In genomic region chr1:152906023-152906565, GRCh38 we compare ENCODE assay signal across 13 cellular contexts. TPM values are rescaled to one million over a fixed set of nuclear protein-coding genes. Genes with fewer than 3 reads are reported as not detected.
DNase-seq lines count a peak whose midpoint lies in the region; TF ChIP-seq lines count a peak whose summit lies in the region.
"Had no signal": no experiment of that assay in that cellular context is flagged by ENCODE, and none has a peak within 500 bp of the region (broad histone marks: within the 10 kb centered on the region; RNA-seq: fewer than 3 reads in every experiment).

No MANE protein-coding gene starts in this region.

- H3K9ac ChIP-seq in GM23248 = peak overlapping the region; percentile 68

- in situ Hi-C loops in GM23248 (cut with MboI) = no loop called here

- H3K27ac ChIP-seq in GM23248 = peak overlapping the region; percentile 92
- H3K27ac ChIP-seq in suprapubic skin = peak overlapping the region; percentile 70

- no peak for TF ChIP-seq POLR2A in suprapubic skin (IDR thresholded peaks at IDR 0.05)

- H3K4me1 ChIP-seq in GM23248 (ENCODE audit: insufficient read depth) (peaks cover 37% of the 10 kb centered on the region), suprapubic skin (peaks cover 48% of the 10 kb centered on the region)

- WGBS in GM23248 (ENCODE audit: low coverage in 1 of 2, low lambda C conversion rate in 2 of 2, missing lambda C conversion rate in 2 of 2), 2 experiments = 0 to 1% methylated on average over 5 of the region's 5 CpGs
- WGBS in suprapubic skin = 29% methylated on average over 5 of the region's 5 CpGs

- no peak for TF ChIP-seq CTCF in suprapubic skin (IDR thresholded peaks at IDR 0.05)

- no peaks in the 10 kb centered on the region for H3K9me2 ChIP-seq in GM23248 (ENCODE audit: insufficient read depth)

- peak overlapping the region; percentile 62 for H3K4me2 ChIP-seq in GM23248 (ENCODE audit: unreplicated experiment)

- H3K27me3 ChIP-seq in GM23248 (replicated peaks; ENCODE audit: insufficient read depth) = no peaks in the 10 kb centered on the region
- peaks cover 7% of the 10 kb centered on the region for H3K27me3 ChIP-seq in suprapubic skin

- TF ChIP-seq EP300 in suprapubic skin (IDR thresholded peaks at IDR 0.05) = no peak

- H3K4me3 ChIP-seq in GM23248 (peak overlapping the region; percentile 42), suprapubic skin (no peak overlapping the region)

- H3F3A ChIP-seq in GM23248 (ENCODE audit: insufficient read depth) = peaks cover 21% of the 10 kb centered on the region

- H3K9me3 ChIP-seq in GM23248 (ENCODE audit: low read depth) = no peaks in the 10 kb centered on the region
- no peaks in the 10 kb centered on the region for H3K9me3 ChIP-seq in suprapubic skin

- no peaks in the 10 kb centered on the region for H3K36me3 ChIP-seq in GM23248 (ENCODE audit: low read depth)
- H3K36me3 ChIP-seq in suprapubic skin = no peaks in the 10 kb centered on the region

- no peaks in the 10 kb centered on the region for H4K20me1 ChIP-seq in GM23248 (ENCODE audit: insufficient read depth)

- H2AFZ ChIP-seq in GM23248 = peak overlapping the region; percentile 61

- H3K79me2 ChIP-seq in GM23248 (ENCODE audit: insufficient read depth) = no peaks in the 10 kb centered on the region

- DNase-seq in GM23248 = peak; percentile 97
- DNase-seq in RPMI7951 (ENCODE audit: low read depth) = peak; percentile 82
- peak; percentile 89 for DNase-seq in fibroblast of peridontal ligament (ENCODE audit: extremely low read depth)
- no peak for DNase-seq in suprapubic skin (ENCODE audit: low spot score in 2 of 2)
- no peak for DNase-seq in superior temporal gyrus (ENCODE audit: extremely low spot score)
- DNase-seq in activated naive CD4-positive, alpha-beta T cell (lab: John Stamatoyannopoulos, UW) = no peak
- DNase-seq in T-helper 9 cell = no peak
- DNase-seq: DMS79 treated with DMSO at 0.1 percent for 48 hours, head of caudate nucleus, NCI-H2081 had no signal

RNA-seq across cellular contexts. Expression of gene IVL, which starts 2.3 kb away (rescaled TPM):
- 0.76 and 1.1 TPM in 2 replicates for total RNA-seq in GM23248 (2014; rRNA removed; shearing (Covaris generic))
- 0.68 and 1.2 TPM in 2 replicates for polyA plus RNA-seq in GM23248 (2016; fragmentation: Nextera tagmentation; extraction: Ambion mirVana)
- not detected in 2 replicates for total RNA-seq in RPMI7951 (2014; rRNA removed; shearing (Covaris generic))
- total RNA-seq in suprapubic skin = 100 to 1,000 TPM in 3 of 4 donors, 10 to 100 TPM in 1; 50.2 to 213 (median 138) TPM
- total RNA-seq: activated T-helper 17 cell treated with anti-CD3 and anti-CD28 coated beads, Interleukin-2, amount 50 U/mL, for 72 hours; chondrocyte; mesenteric fat pad had no signal

RNA-seq across cellular contexts. Expression of gene SMCP, which starts 28.0 kb away (rescaled TPM):
- not detected in 2 replicates for total RNA-seq in GM23248 (2014; rRNA removed; shearing (Covaris generic))
- not detected in 2 replicates for polyA plus RNA-seq in GM23248 (2016; fragmentation: Nextera tagmentation; extraction: Ambion mirVana)
- total RNA-seq in RPMI7951 (2014; rRNA removed; shearing (Covaris generic)) = not detected in 2 replicates
- not detected for total RNA-seq in suprapubic skin
- total RNA-seq: activated T-helper 17 cell treated with anti-CD3 and anti-CD28 coated beads, Interleukin-2, amount 50 U/mL, for 72 hours; chondrocyte; mesenteric fat pad had no signal

RNA-seq across cellular contexts. Expression of gene SPRR5, which starts 40.9 kb away (rescaled TPM):
- total RNA-seq in GM23248 (2014; rRNA removed; shearing (Covaris generic)) = not detected in 2 replicates
- not detected in 2 replicates for polyA plus RNA-seq in GM23248 (2016; fragmentation: Nextera tagmentation; extraction: Ambion mirVana)
- total RNA-seq in RPMI7951 (2014; rRNA removed; shearing (Covaris generic)) = not detected in 2 replicates
- 10 to 100 TPM; 10.7 to 42.8 (median 18.2) TPM for total RNA-seq in suprapubic skin
- total RNA-seq: activated T-helper 17 cell treated with anti-CD3 and anti-CD28 coated beads, Interleukin-2, amount 50 U/mL, for 72 hours; chondrocyte; mesenteric fat pad had no signal

RNA-seq across cellular contexts. Expression of gene LCE7A, which starts 46.3 kb away (rescaled TPM):
- total RNA-seq in GM23248 (2014; rRNA removed; shearing (Covaris generic)) = not detected in 2 replicates
- not detected in 2 replicates for polyA plus RNA-seq in GM23248 (2016; fragmentation: Nextera tagmentation; extraction: Ambion mirVana)
- not detected in 2 replicates for total RNA-seq in RPMI7951 (2014; rRNA removed; shearing (Covaris generic))
- not detected for total RNA-seq in suprapubic skin
- total RNA-seq: activated T-helper 17 cell treated with anti-CD3 and anti-CD28 coated beads, Interleukin-2, amount 50 U/mL, for 72 hours; chondrocyte; mesenteric fat pad had no signal

Comparison
In these comparisons a context has a peak if more than half of its experiments do, and no peak if none do; other contexts are left out.
1. DNase-seq: peak in GM23248 (single experiment), RPMI7951 (single experiment) and fibroblast of peridontal ligament (single experiment); none in suprapubic skin (0 of 2), superior temporal gyrus (single experiment), activated naive CD4-positive, alpha-beta T cell (0 of 4) and T-helper 9 cell (single experiment).
2. RNA of gene IVL, which starts 2.3 kb away (total RNA-seq): 50.2 to 213 TPM in suprapubic skin; 0.76 to 1.1 TPM in GM23248 and not detected in RPMI7951; every median in the first group is over 10 times any median in the second.
3. RNA of gene SPRR5, which starts 40.9 kb away (total RNA-seq): 10.7 to 42.8 TPM in suprapubic skin; not detected in GM23248 and not detected in RPMI7951; every median in the first group is over 10 times any median in the second.